In the genomic region with DNA sequence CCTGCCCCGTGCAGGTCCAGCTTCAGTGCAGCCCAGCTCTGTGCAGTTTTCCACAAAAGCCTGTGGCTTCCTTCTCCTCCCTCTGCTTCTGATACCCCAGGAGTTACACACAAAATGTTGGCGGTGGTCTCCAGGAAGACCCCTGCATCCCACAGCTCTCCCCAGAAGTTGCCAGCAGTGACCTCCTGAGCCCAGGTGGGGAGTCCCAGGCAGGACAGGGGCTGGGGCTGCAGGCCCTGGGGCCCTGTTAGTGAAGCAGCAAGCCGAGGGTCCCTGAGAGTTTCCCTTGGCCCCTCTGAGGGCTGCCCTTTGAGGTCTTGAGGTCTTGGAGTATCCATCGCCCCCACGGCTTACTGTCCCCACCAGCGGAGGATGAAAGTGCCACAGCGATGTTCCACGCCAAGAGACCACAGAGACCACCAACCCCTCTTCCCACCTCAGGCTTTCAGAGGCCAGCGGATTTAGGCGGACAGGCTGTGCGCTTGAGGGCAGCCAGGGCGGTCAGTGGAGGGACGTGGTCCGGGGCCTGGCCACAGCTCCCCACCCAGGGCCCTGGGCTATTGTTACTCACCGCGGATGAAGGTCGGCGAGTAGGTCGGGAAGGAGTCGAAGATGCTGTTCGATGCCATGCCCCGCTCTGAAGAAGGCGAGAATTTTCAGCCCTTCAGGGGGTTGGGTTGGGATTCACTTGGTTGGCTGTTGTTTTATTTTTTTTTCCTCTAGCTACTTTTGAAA, we compare ENCODE assay signal across 15 cellular contexts. TPM values are rescaled to one million over a fixed set of nuclear protein-coding genes. Genes with fewer than 3 reads are reported as not detected.
DNase-seq lines count a peak whose midpoint lies in the region; ATAC-seq and TF ChIP-seq lines count a peak whose summit lies in the region.
"Had no signal": no experiment of that assay in that cellular context is flagged by ENCODE, and none has a peak within 500 bp of the region (broad histone marks: within the 10 kb centered on the region; RNA-seq: fewer than 3 reads in every experiment).

No MANE protein-coding gene starts in this region.

- CTCF ChIA-PET in activated CD4-positive, alpha-beta T cell treated with anti-CD3 and anti-CD28 coated beads, Interleukin-2, amount 10 ng/mL, durations not matched to agents 7 days and 5 days (lab: Charles Lee) = interaction anchor here (0.6 to 3.6 kb wide), 10 partner anchors 10 to 153 kb away, joined by 3 to 27 read pairs (median 4); no protein-coding TSS in a partner anchor

- peak overlapping the region; percentile 76 to 90 (median 84) for H3K27ac ChIP-seq in Peyer's patch
- peak overlapping the region; percentile 76 for H3K27ac ChIP-seq in effector memory CD4-positive, alpha-beta T cell (ENCODE audit: insufficient read depth, low read length, poor library complexity, severe bottlenecking)
- H3K27ac ChIP-seq: A549, ascending aorta, left lung, tibial artery had no signal

- H3K27me3 ChIP-seq in Peyer's patch = no peaks in the 10 kb centered on the region
- H3K27me3 ChIP-seq in effector memory CD4-positive, alpha-beta T cell (replicated peaks; ENCODE audit: control insufficient read depth, insufficient read depth, low read length, poor library complexity, severe bottlenecking) = no peaks in the 10 kb centered on the region
- H3K27me3 ChIP-seq: ascending aorta had no signal

- peak overlapping the region; percentile 35 to 46 (median 40) for H3K4me3 ChIP-seq in Peyer's patch
- H3K4me3 ChIP-seq in effector memory CD4-positive, alpha-beta T cell (ENCODE audit: insufficient read depth, low read depth, low read length, poor library complexity, severe bottlenecking) = peak overlapping the region; percentile 29
- H3K4me3 ChIP-seq: A549, ascending aorta, tibial artery had no signal

- no peaks in the 10 kb centered on the region for H3K9me3 ChIP-seq in Peyer's patch
- no peaks in the 10 kb centered on the region for H3K9me3 ChIP-seq in effector memory CD4-positive, alpha-beta T cell (ENCODE audit: control insufficient read depth, low read length)
- H3K9me3 ChIP-seq: A549, ascending aorta, left lung, tibial artery had no signal

- H3K4me1 Mint-ChIP-seq in activated CD4-positive, alpha-beta T cell treated with anti-CD3 and anti-CD28 coated beads, Interleukin-2, amount 10 ng/mL, durations not matched to agents 7 days and 5 days = peaks cover 70% of the 10 kb centered on the region
- H3K4me1 Mint-ChIP-seq in stimulated activated memory B cell treated with anti-CD40 and anti-IgM and Interleukin-4, amounts not matched to agents 10 μg/mL and 1 μg/mL and 100 μg/mL, for 72 hours = peaks cover 92% of the 10 kb centered on the region
- H3K4me1 Mint-ChIP-seq: endodermal cell had no signal

- no peak for TF ChIP-seq POLR2A in Peyer's patch (IDR thresholded peaks at IDR 0.05)

- no peaks in the 10 kb centered on the region for H3K36me3 ChIP-seq in Peyer's patch
- H3K36me3 ChIP-seq in effector memory CD4-positive, alpha-beta T cell (ENCODE audit: control insufficient read depth, insufficient read depth, low read length) = no peaks in the 10 kb centered on the region
- H3K36me3 ChIP-seq: ascending aorta, left lung, tibial artery had no signal

- TF ChIP-seq CTCF in Peyer's patch (IDR thresholded peaks at IDR 0.05) = no peak

- peak overlapping the region; percentile 92 for H3K4me3 Mint-ChIP-seq in activated CD4-positive, alpha-beta T cell treated with anti-CD3 and anti-CD28 coated beads, Interleukin-2, amount 10 ng/mL, durations not matched to agents 7 days and 5 days
- H3K4me3 Mint-ChIP-seq in stimulated activated memory B cell treated with anti-CD40 and anti-IgM and Interleukin-4, amounts not matched to agents 10 μg/mL and 1 μg/mL and 100 μg/mL, for 72 hours = peak overlapping the region; percentile 87
- H3K4me3 Mint-ChIP-seq: endodermal cell had no signal

- H3K27ac Mint-ChIP-seq in activated CD4-positive, alpha-beta T cell treated with anti-CD3 and anti-CD28 coated beads, Interleukin-2, amount 10 ng/mL, durations not matched to agents 7 days and 5 days = peak overlapping the region; percentile 92
- H3K27ac Mint-ChIP-seq in stimulated activated memory B cell treated with anti-CD40 and anti-IgM and Interleukin-4, amounts not matched to agents 10 μg/mL and 1 μg/mL and 100 μg/mL, for 72 hours = peak overlapping the region; percentile 92
- H3K27ac Mint-ChIP-seq: endodermal cell had no signal

- H3K36me3 Mint-ChIP-seq in activated CD4-positive, alpha-beta T cell treated with anti-CD3 and anti-CD28 coated beads, Interleukin-2, amount 10 ng/mL, durations not matched to agents 7 days and 5 days (ENCODE audit: low read depth) = peaks cover 46% of the 10 kb centered on the region
- peaks cover 37% of the 10 kb centered on the region for H3K36me3 Mint-ChIP-seq in stimulated activated memory B cell treated with anti-CD40 and anti-IgM and Interleukin-4, amounts not matched to agents 10 μg/mL and 1 μg/mL and 100 μg/mL, for 72 hours

- no peak for ATAC-seq in stimulated activated memory B cell treated with anti-CD40 and anti-IgM and Interleukin-4, amounts not matched to agents 10 μg/mL and 1 μg/mL and 100 μg/mL, for 72 hours
- no peak for ATAC-seq in GM19463 (IDR thresholded peaks at IDR 0.05; ENCODE audit: unreplicated experiment)
- ATAC-seq in HG03139 (IDR thresholded peaks at IDR 0.05; ENCODE audit: unreplicated experiment) = no peak

- POLR2A ChIA-PET in activated CD4-positive, alpha-beta T cell treated with anti-CD3 and anti-CD28 coated beads, Interleukin-2, amount 10 ng/mL, durations not matched to agents 7 days and 5 days (lab: Charles Lee) = interaction anchor here (0.7 to 1.7 kb wide), 5 partner anchors 23 to 65 kb away, joined by 3 to 7 read pairs (median 4); no protein-coding TSS in a partner anchor

- H3K27me3 Mint-ChIP-seq in activated CD4-positive, alpha-beta T cell treated with anti-CD3 and anti-CD28 coated beads, Interleukin-2, amount 10 ng/mL, durations not matched to agents 7 days and 5 days = no peaks in the 10 kb centered on the region
- H3K27me3 Mint-ChIP-seq in stimulated activated memory B cell treated with anti-CD40 and anti-IgM and Interleukin-4, amounts not matched to agents 10 μg/mL and 1 μg/mL and 100 μg/mL, for 72 hours = no peaks in the 10 kb centered on the region

- DNase-seq in activated CD4-positive, alpha-beta T cell treated with anti-CD3 and anti-CD28 coated beads, Interleukin-2, amount 10 ng/mL, durations not matched to agents 7 days and 5 days = no peak
- DNase-seq in activated CD4-positive, alpha-beta T cell treated with anti-CD3 and anti-CD28 coated beads for 48 hours = no peak
- DNase-seq in Peyer's patch (peak in 1 of 3 donors; percentile 48), NCI-H1694 (lab: John Stamatoyannopoulos, UW) (no peak)
- no peak for DNase-seq in effector memory CD4-positive, alpha-beta T cell
- DNase-seq: endodermal cell, NCI-H1105, NCI-H774, tibial artery had no signal

- peaks cover 0 to 14% (median 5%) of the 10 kb centered on the region in 4 donors for H3K4me1 ChIP-seq in Peyer's patch
- peaks cover 35% of the 10 kb centered on the region for H3K4me1 ChIP-seq in effector memory CD4-positive, alpha-beta T cell (ENCODE audit: control insufficient read depth, insufficient read depth, low read length, poor library complexity, severe bottlenecking)
- H3K4me1 ChIP-seq: ascending aorta, tibial artery had no signal

- H3K9me3 Mint-ChIP-seq in activated CD4-positive, alpha-beta T cell treated with anti-CD3 and anti-CD28 coated beads, Interleukin-2, amount 10 ng/mL, durations not matched to agents 7 days and 5 days = no peaks in the 10 kb centered on the region
- no peaks in the 10 kb centered on the region for H3K9me3 Mint-ChIP-seq in stimulated activated memory B cell treated with anti-CD40 and anti-IgM and Interleukin-4, amounts not matched to agents 10 μg/mL and 1 μg/mL and 100 μg/mL, for 72 hours
- H3K9me3 Mint-ChIP-seq: endodermal cell had no signal

RNA-seq across cellular contexts. Expression of a gene that starts 34.0 kb away (rescaled TPM):
- 100 to 1,000 TPM; 108 to 125 TPM for total RNA-seq in activated CD4-positive, alpha-beta T cell treated with anti-CD3 and anti-CD28 coated beads, Interleukin-2, amount 10 ng/mL, durations not matched to agents 7 days and 5 days
- total RNA-seq in Peyer's patch = 1 to 10 TPM; 2.1 to 9.9 (median 6.0) TPM

Comparison
In these comparisons a context has a peak if more than half of its experiments do, and no peak if none do; other contexts are left out.
1. RNA of a gene that starts 34.0 kb away (total RNA-seq): 108 to 125 TPM in activated CD4-positive, alpha-beta T cell treated with anti-CD3 and anti-CD28 coated beads, Interleukin-2, amount 10 ng/mL, durations not matched to agents 7 days and 5 days; 2.1 to 9.9 TPM in Peyer's patch; every median in the first group is over 4 times any median in the second.